8 cellular contexts compared by ENCODE assay signal in genomic region chr11:76562541-76562940, GRCh38.
"Had no signal": no experiment of that assay in that cellular context is flagged by ENCODE, and none has a peak within 500 bp of the region (broad histone marks: within the 10 kb centered on the region; RNA-seq: fewer than 3 reads in every experiment).

No MANE protein-coding gene starts in this region.

- H3K36me3 Mint-ChIP-seq: IgD-negative memory B cell had no signal

- DNase-seq: H9, HCEC 1CT, KBM-7 had no signal

- H3K4me2 ChIP-seq: GM23338 had no signal

- H3K9me3 Mint-ChIP-seq: GM23338 had no signal

- H3K4me1 Mint-ChIP-seq: GM23338, H9 had no signal

- FAIRE-seq: H1, H54, HTR-8/SVneo had no signal

- H2AFZ ChIP-seq: GM23338 had no signal

- H3K27ac Mint-ChIP-seq: GM23338, H9, IgD-negative memory B cell had no signal

- ATAC-seq: GM23338 had no signal

- H3K4me3 ChIP-seq: GM23338 had no signal

- H3K4me3 Mint-ChIP-seq: GM23338, H9, IgD-negative memory B cell had no signal
